21 cellular contexts compared by ENCODE assay signal in genomic region chr9:69815313-69815712, GRCh38. TPM values are rescaled to one million over a fixed set of nuclear protein-coding genes. Genes with fewer than 3 reads are reported as not detected.
"Had no signal": no experiment of that assay in that cellular context is flagged by ENCODE, and none has a peak within 500 bp of the region (broad histone marks: within the 10 kb centered on the region; RNA-seq: fewer than 3 reads in every experiment).

No MANE protein-coding gene starts in this region.

- H3K9me3 ChIP-seq: thoracic aorta had no signal

- H3K4me3 ChIP-seq: thoracic aorta had no signal

- H3K27ac ChIP-seq: epithelial cell of prostate, thoracic aorta had no signal

- DNase-seq: activated B cell treated with CpG ODN at 0.5 μM for 24 hours; activated CD4-positive, alpha-beta T cell treated with anti-CD3 and anti-CD28 coated beads, Interleukin-2, amount 10 ng/mL, durations not matched to agents 7 days and 5 days; activated effector memory CD4-positive, alpha-beta T cell treated with Interleukin-2 at 50 U/mL for 16 hours; activated naive CD4-positive, alpha-beta T cell treated with anti-CD3 and anti-CD28 coated beads, Interleukin-2, amount 50 U/mL, for 16 hours; head of caudate nucleus; kidney glomerular epithelial cell; occipital lobe; right cardiac atrium; small intestine; stimulated activated CD4-positive, alpha-beta T cell treated with anti-CD3 and anti-CD28 coated beads, Interleukin-4, amount 100 ng/mL, for 24 hours had no signal

- H3K36me3 ChIP-seq: thoracic aorta had no signal

- H3K9me3 Mint-ChIP-seq: activated B cell treated with CpG ODN at 0.5 μM for 24 hours; nephron; stimulated activated naive CD8-positive, alpha-beta T cell treated with anti-CD3 and anti-CD28 coated beads, Interleukin-15, Interleukin-2, amounts not matched to agents 100 ng/mL and 50 ng/mL, for 24 hours; T-helper 1 cell treated with Interleukin-12 subunit alpha and Interleukin-12 subunit beta and Interleukin-4 antibody, amounts not matched to agents 30 μg/mL and 1 μg/mL, for 36 hours had no signal

- H3K4me3 Mint-ChIP-seq: activated B cell treated with CpG ODN at 0.5 μM for 24 hours; activated CD4-positive, alpha-beta T cell treated with anti-CD3 and anti-CD28 coated beads, Interleukin-2, amount 10 ng/mL, durations not matched to agents 7 days and 5 days; nephron; stimulated activated naive CD8-positive, alpha-beta T cell treated with anti-CD3 and anti-CD28 coated beads, Interleukin-15, Interleukin-2, amounts not matched to agents 100 ng/mL and 50 ng/mL, for 24 hours; T-helper 1 cell treated with Interleukin-12 subunit alpha and Interleukin-12 subunit beta and Interleukin-4 antibody, amounts not matched to agents 30 μg/mL and 1 μg/mL, for 36 hours had no signal

- ATAC-seq: right cardiac atrium had no signal

- H3K27ac Mint-ChIP-seq: activated B cell treated with CpG ODN at 0.5 μM for 24 hours; activated CD4-positive, alpha-beta T cell treated with anti-CD3 and anti-CD28 coated beads, Interleukin-2, amount 10 ng/mL, durations not matched to agents 7 days and 5 days; nephron; stimulated activated naive CD8-positive, alpha-beta T cell treated with anti-CD3 and anti-CD28 coated beads, Interleukin-15, Interleukin-2, amounts not matched to agents 100 ng/mL and 50 ng/mL, for 24 hours; T-helper 1 cell treated with Interleukin-12 subunit alpha and Interleukin-12 subunit beta and Interleukin-4 antibody, amounts not matched to agents 30 μg/mL and 1 μg/mL, for 36 hours had no signal

RNA-seq across cellular contexts. Expression of gene CFAP95, which starts 5.3 kb away (rescaled TPM):
- total RNA-seq: activated B cell treated with CpG ODN at 0.5 μM for 24 hours; activated CD4-positive, alpha-beta T cell treated with anti-CD3 and anti-CD28 coated beads, Interleukin-2, amount 10 ng/mL, durations not matched to agents 7 days and 5 days; chondrocyte; dermis microvascular lymphatic vessel endothelial cell; frontal cortex; lower leg skin; occipital lobe; posterior vena cava; right cardiac atrium; thoracic aorta; ureter had no signal
- polyA plus RNA-seq: right cardiac atrium, small intestine had no signal
